23 cellular contexts compared by ENCODE assay signal in the genomic region with DNA sequence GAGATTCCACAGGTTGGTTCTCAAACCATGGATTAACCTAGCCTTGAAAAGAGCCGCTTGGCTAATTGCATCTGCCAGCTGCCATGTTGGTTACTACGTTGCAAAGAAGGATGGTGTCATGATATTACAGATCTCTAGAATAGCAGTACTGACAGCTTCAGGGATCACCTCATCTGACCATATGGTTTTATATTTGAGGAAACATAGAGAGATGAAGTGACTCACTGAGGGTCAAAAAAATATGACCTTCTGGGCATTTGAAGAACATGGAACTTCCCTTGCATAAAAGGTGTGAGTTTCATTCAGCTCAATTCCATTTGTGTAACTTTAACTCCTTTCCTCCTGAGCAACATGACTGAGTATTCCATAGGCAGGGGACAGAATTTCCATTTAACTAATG.
"Had no signal": no experiment of that assay in that cellular context is flagged by ENCODE, and none has a peak within 500 bp of the region (broad histone marks: within the 10 kb centered on the region; RNA-seq: fewer than 3 reads in every experiment).

No MANE protein-coding gene starts in this region.

- H3K27me3 Mint-ChIP-seq: activated naive CD4-positive, alpha-beta T cell treated with anti-CD3 and anti-CD28 coated beads, Interleukin-2, amount 10 ng/mL, durations not matched to agents 7 days and 5 days; natural killer cell treated with Interleukin-12 subunit alpha and Interleukin-12 subunit beta and Interleukin-15 and Interleukin-18, amount 100 ng/mL, for 72 hours had no signal

- H3K27ac Mint-ChIP-seq: activated naive CD4-positive, alpha-beta T cell treated with anti-CD3 and anti-CD28 coated beads, Interleukin-2, amount 10 ng/mL, durations not matched to agents 7 days and 5 days; activated T-cell treated with anti-CD3 and anti-CD28 coated beads, Interleukin-2, amount 50 U/mL, for 72 hours; natural killer cell treated with Interleukin-12 subunit alpha and Interleukin-12 subunit beta and Interleukin-15 and Interleukin-18, amount 100 ng/mL, for 72 hours; T-helper 17 cell had no signal

- H3K27me3 ChIP-seq: body of pancreas, gastroesophageal sphincter, right atrium auricular region, stomach, transverse colon, uterus had no signal

- H3K9me3 ChIP-seq: body of pancreas, gastroesophageal sphincter, prostate gland, right atrium auricular region, stomach, transverse colon, uterus had no signal

- DNase-seq: activated CD4-positive, alpha-beta T cell treated with anti-CD3 and anti-CD28 coated beads for 4 hours; activated CD4-positive, alpha-beta T cell treated with anti-CD3 and anti-CD28 coated beads, Interleukin-2, amount 50 U/mL, for 48 hours; activated CD4-positive, CD25-positive, alpha-beta regulatory T cell; activated effector memory CD4-positive, alpha-beta T cell treated with Interleukin-2 at 50 U/mL for 16 hours; activated naive CD4-positive, alpha-beta T cell treated with anti-CD3 and anti-CD28 coated beads, Interleukin-2, amount 10 ng/mL, durations not matched to agents 7 days and 5 days; activated T-cell treated with anti-CD3 and anti-CD28 coated beads, Interleukin-2, amount 50 U/mL, for 72 hours; amygdala; body of pancreas; dermis blood vessel endothelial cell; effector CD8-positive, alpha-beta T cell; erythroblast; head of caudate nucleus; hypothalamus; left ventricle myocardium superior; stimulated activated CD4-positive, alpha-beta T cell treated with anti-CD3 and anti-CD28 coated beads, Interleukin-1b, Interleukin-23, amount 100 ng/mL, for 48 hours; stomach; T-helper 17 cell; transverse colon; uterus had no signal

- H3K36me3 ChIP-seq: gastroesophageal sphincter, prostate gland, right atrium auricular region, stomach, transverse colon, uterus had no signal

- H3K4me1 Mint-ChIP-seq: activated naive CD4-positive, alpha-beta T cell treated with anti-CD3 and anti-CD28 coated beads, Interleukin-2, amount 10 ng/mL, durations not matched to agents 7 days and 5 days had no signal

- H3K36me3 Mint-ChIP-seq: activated naive CD4-positive, alpha-beta T cell treated with anti-CD3 and anti-CD28 coated beads, Interleukin-2, amount 10 ng/mL, durations not matched to agents 7 days and 5 days; natural killer cell treated with Interleukin-12 subunit alpha and Interleukin-12 subunit beta and Interleukin-15 and Interleukin-18, amount 100 ng/mL, for 72 hours had no signal

- ATAC-seq: body of pancreas; gastroesophageal sphincter; left ventricle myocardium superior; natural killer cell treated with Interleukin-12 subunit alpha and Interleukin-12 subunit beta and Interleukin-15 and Interleukin-18, amount 100 ng/mL, for 72 hours; T-helper 17 cell had no signal

- H3K4me1 ChIP-seq: prostate gland had no signal

- H3K27ac ChIP-seq: body of pancreas, gastroesophageal sphincter, prostate gland, right atrium auricular region, stomach, transverse colon had no signal

- H3K4me3 ChIP-seq: body of pancreas, gastroesophageal sphincter, prostate gland, right atrium auricular region, stomach, transverse colon, uterus had no signal

- H3K4me3 Mint-ChIP-seq: activated naive CD4-positive, alpha-beta T cell treated with anti-CD3 and anti-CD28 coated beads, Interleukin-2, amount 10 ng/mL, durations not matched to agents 7 days and 5 days; activated T-cell treated with anti-CD3 and anti-CD28 coated beads, Interleukin-2, amount 50 U/mL, for 72 hours; natural killer cell treated with Interleukin-12 subunit alpha and Interleukin-12 subunit beta and Interleukin-15 and Interleukin-18, amount 100 ng/mL, for 72 hours; T-helper 17 cell had no signal

- H3K9me3 Mint-ChIP-seq: activated naive CD4-positive, alpha-beta T cell treated with anti-CD3 and anti-CD28 coated beads, Interleukin-2, amount 10 ng/mL, durations not matched to agents 7 days and 5 days; activated T-cell treated with anti-CD3 and anti-CD28 coated beads, Interleukin-2, amount 50 U/mL, for 72 hours; natural killer cell treated with Interleukin-12 subunit alpha and Interleukin-12 subunit beta and Interleukin-15 and Interleukin-18, amount 100 ng/mL, for 72 hours had no signal
